In the genomic region with DNA sequence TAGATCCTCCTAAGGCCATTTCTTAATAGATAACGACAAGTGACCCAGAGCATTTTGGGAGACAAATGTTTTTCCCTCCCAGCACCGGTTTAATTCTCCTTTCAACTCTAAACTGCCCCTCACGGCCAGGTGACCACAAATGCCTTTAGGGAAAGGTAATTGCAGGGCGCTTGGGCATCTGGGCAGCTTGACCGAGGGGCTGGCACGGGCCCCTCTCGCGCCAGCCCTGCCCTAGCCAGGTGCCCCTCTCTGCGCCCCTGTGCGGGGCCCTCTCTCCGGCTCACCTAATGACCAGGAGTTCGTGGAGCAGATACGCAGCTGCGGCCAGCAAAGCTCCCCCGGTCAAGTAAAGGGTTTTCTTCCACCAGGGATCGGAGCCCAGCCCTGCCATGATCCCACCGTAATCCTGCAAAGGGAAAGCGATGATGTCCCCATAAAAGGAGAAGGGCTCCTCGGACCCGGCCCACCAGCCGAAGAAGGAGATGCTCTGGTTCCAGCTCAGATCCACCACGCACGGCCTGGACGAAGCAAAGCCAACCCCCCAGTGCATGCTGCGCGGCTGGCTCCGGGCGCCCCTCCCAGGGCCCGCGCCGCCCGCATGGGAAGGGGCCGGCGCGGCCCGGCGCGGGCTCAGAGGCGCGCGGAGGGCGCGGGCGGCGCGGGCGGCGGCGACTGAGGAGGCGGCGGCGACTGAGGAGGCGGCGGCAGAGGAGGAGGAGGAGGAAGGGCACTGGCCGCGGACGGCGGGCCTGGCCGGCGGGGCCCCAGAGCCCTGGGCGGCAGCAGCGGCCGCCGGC, we compare ENCODE assay signal across 9 cellular contexts. TPM values are rescaled to one million over a fixed set of nuclear protein-coding genes. Genes with fewer than 3 reads are reported as not detected.
DNase-seq lines count a peak whose midpoint lies in the region; ATAC-seq and TF ChIP-seq lines count a peak whose summit lies in the region.
"Had no signal": no experiment of that assay in that cellular context is flagged by ENCODE, and none has a peak within 500 bp of the region (broad histone marks: within the 10 kb centered on the region; RNA-seq: fewer than 3 reads in every experiment).

No MANE protein-coding gene starts in this region.

- H3K36me3 ChIP-seq in skeletal muscle satellite cell (ENCODE audit: insufficient read depth, low read length) = no peaks in the 10 kb centered on the region

- ATAC-seq in GM18907 (IDR thresholded peaks at IDR 0.05; ENCODE audit: unreplicated experiment) (peak; percentile 38), HG02884 (IDR thresholded peaks at IDR 0.05; ENCODE audit: unreplicated experiment) (peak; percentile 36), left ventricle myocardium superior (peak; percentile 55), GM21360 (IDR thresholded peaks at IDR 0.05; ENCODE audit: unreplicated experiment) (no peak)

- no peaks in the 10 kb centered on the region for H3K9me3 ChIP-seq in skeletal muscle satellite cell (replicated peaks; ENCODE audit: low read length)

- H3K4me2 ChIP-seq in skeletal muscle satellite cell (ENCODE audit: low read length) = peak overlapping the region; percentile 77

- no peak for DNase-seq in left ventricle myocardium superior
- no peak for DNase-seq in stimulated activated CD4-positive, alpha-beta T cell treated with anti-CD3 and anti-CD28 coated beads, Interleukin-4, amount 100 ng/mL, for 4 hours
- no peak for DNase-seq in SIG-M5 treated with dmso at 0.1 percent for 504 hours (lab: John Stamatoyannopoulos, UW; ENCODE audit: unreplicated experiment)
- DNase-seq: activated B cell treated with CpG ODN at 0.5 μM for 24 hours had no signal

- no peak for TF ChIP-seq CTCF in WI38 (IDR thresholded peaks at IDR 0.05; ENCODE audit: low read depth, low read length)

- peak overlapping the region; percentile 81 for H3K9ac ChIP-seq in skeletal muscle satellite cell (ENCODE audit: low read depth, low read length)

- H3K27me3 ChIP-seq in skeletal muscle satellite cell (ENCODE audit: control insufficient read depth, insufficient read depth, low read length) = peaks cover 18% of the 10 kb centered on the region

- H3K4me3 ChIP-seq in WI38 (ENCODE audit: low read depth, low read length) (peak overlapping the region; percentile 57), skeletal muscle satellite cell (ENCODE audit: low read length) (peak overlapping the region; percentile 77)

- intact Hi-C loops in left ventricle myocardium superior (cut with micrococcal nuclease) = no loop called here

- H3K4me1 ChIP-seq in skeletal muscle satellite cell (ENCODE audit: control insufficient read depth, insufficient read depth, low read length) = peaks cover 12% of the 10 kb centered on the region

RNA-seq across cellular contexts. Expression of a gene that starts 0.5 kb away (rescaled TPM):
- not detected for total RNA-seq in left ventricle myocardium superior
- 0.66 and 0.76 TPM in 2 replicates for total RNA-seq in skeletal muscle satellite cell (2012; rRNA removed)
- total RNA-seq: activated B cell treated with CpG ODN at 0.5 μM for 24 hours had no signal

RNA-seq across cellular contexts. Expression of a gene that starts 45.0 kb away (rescaled TPM):
- 33.8 TPM for total RNA-seq in left ventricle myocardium superior
- total RNA-seq in skeletal muscle satellite cell (2012; rRNA removed) = 4.6 and 8.6 TPM in 2 replicates
